Comparison of ENCODE assay signal across 1 cellular context in genomic region chr5:96718635-96719077, GRCh38.
TF ChIP-seq lines count a peak whose summit lies in the region.

No MANE protein-coding gene starts in this region.

TF ChIP-seq in GM23338, 12 proteins besides CTCF, POLR2A, EP300 and RAD21 (continued from another document):
- TF ChIP-seq, protein P1, sequence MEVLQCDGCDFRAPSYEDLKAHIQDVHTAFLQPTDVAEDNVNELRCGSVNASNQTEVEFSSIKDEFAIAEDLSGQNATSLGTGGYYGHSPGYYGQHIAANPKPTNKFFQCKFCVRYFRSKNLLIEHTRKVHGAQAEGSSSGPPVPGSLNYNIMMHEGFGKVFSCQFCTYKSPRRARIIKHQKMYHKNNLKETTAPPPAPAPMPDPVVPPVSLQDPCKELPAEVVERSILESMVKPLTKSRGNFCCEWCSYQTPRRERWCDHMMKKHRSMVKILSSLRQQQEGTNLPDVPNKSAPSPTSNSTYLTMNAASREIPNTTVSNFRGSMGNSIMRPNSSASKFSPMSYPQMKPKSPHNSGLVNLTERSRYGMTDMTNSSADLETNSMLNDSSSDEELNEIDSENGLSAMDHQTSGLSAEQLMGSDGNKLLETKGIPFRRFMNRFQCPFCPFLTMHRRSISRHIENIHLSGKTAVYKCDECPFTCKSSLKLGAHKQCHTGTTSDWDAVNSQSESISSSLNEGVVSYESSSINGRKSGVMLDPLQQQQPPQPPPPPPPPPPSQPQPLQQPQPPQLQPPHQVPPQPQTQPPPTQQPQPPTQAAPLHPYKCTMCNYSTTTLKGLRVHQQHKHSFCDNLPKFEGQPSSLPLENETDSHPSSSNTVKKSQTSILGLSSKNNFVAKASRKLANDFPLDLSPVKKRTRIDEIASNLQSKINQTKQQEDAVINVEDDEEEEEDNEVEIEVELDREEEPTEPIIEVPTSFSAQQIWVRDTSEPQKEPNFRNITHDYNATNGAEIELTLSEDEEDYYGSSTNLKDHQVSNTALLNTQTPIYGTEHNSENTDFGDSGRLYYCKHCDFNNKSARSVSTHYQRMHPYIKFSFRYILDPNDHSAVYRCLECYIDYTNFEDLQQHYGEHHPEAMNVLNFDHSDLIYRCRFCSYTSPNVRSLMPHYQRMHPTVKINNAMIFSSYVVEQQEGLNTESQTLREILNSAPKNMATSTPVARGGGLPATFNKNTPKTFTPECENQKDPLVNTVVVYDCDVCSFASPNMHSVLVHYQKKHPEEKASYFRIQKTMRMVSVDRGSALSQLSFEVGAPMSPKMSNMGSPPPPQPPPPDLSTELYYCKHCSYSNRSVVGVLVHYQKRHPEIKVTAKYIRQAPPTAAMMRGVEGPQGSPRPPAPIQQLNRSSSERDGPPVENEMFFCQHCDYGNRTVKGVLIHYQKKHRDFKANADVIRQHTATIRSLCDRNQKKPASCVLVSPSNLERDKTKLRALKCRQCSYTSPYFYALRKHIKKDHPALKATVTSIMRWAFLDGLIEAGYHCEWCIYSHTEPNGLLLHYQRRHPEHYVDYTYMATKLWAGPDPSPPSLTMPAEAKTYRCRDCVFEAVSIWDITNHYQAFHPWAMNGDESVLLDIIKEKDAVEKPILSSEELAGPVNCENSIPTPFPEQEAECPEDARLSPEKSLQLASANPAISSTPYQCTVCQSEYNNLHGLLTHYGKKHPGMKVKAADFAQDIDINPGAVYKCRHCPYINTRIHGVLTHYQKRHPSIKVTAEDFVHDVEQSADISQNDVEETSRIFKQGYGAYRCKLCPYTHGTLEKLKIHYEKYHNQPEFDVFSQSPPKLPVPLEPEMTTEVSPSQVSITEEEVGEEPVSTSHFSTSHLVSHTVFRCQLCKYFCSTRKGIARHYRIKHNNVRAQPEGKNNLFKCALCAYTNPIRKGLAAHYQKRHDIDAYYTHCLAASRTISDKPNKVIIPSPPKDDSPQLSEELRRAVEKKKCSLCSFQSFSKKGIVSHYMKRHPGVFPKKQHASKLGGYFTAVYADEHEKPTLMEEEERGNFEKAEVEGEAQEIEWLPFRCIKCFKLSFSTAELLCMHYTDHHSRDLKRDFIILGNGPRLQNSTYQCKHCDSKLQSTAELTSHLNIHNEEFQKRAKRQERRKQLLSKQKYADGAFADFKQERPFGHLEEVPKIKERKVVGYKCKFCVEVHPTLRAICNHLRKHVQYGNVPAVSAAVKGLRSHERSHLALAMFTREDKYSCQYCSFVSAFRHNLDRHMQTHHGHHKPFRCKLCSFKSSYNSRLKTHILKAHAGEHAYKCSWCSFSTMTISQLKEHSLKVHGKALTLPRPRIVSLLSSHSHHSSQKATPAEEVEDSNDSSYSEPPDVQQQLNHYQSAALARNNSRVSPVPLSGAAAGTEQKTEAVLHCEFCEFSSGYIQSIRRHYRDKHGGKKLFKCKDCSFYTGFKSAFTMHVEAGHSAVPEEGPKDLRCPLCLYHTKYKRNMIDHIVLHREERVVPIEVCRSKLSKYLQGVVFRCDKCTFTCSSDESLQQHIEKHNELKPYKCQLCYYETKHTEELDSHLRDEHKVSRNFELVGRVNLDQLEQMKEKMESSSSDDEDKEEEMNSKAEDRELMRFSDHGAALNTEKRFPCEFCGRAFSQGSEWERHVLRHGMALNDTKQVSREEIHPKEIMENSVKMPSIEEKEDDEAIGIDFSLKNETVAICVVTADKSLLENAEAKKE (CRISPR knock-in tag; IDR thresholded peaks at IDR 0.05) = no peak
